Comparison of ENCODE assay signal across 8 cellular contexts in genomic region chr2:64562148-64562784, GRCh38. TPM values are rescaled to one million over a fixed set of nuclear protein-coding genes. Genes with fewer than 3 reads are reported as not detected.
DNase-seq lines count a peak whose midpoint lies in the region; ATAC-seq, FAIRE-seq and TF ChIP-seq lines count a peak whose summit lies in the region.

No MANE protein-coding gene starts in this region.

- ATAC-seq in HepG2 (peak; percentile 38; the same call in 1 of the 3 replicates), HG02981 (IDR thresholded peaks at IDR 0.05; ENCODE audit: unreplicated experiment) (no peak)

- no peak overlapping the region for H2AFZ ChIP-seq in HepG2 (ENCODE audit: low read length)

- no peaks in the 10 kb centered on the region for H4K20me1 ChIP-seq in HepG2 (ENCODE audit: insufficient read depth, low read length)

- WGBS in HepG2 (ENCODE audit: low lambda C conversion rate) = 95% methylated on average over 2 of the region's 2 CpGs
- 75% methylated on average over 2 of the region's 2 CpGs for WGBS in suprapubic skin

- no peak overlapping the region for H3K4me3 ChIP-seq in HepG2 (replicated peaks in 1 of 3; ENCODE audit: insufficient read depth in 1 of 3, low read depth in 2 of 3, low read length in 3 of 3)
- no peak overlapping the region for H3K4me3 ChIP-seq in suprapubic skin
- no peak overlapping the region for H3K4me3 ChIP-seq in MG63
- no peak overlapping the region for H3K4me3 ChIP-seq in effector memory CD4-positive, alpha-beta T cell (ENCODE audit: insufficient read depth, low read depth, low read length, poor library complexity, severe bottlenecking)

- TF ChIP-seq RAD21 in Ishikawa (IDR thresholded peaks at IDR 0.05; ENCODE audit: low read depth) (peak; percentile 43; the same call in 1 of the 2 replicates), HepG2 (CRISPR knock-in tag; IDR thresholded peaks at IDR 0.05) (no peak)

- no peak overlapping the region for H3K4me3 Mint-ChIP-seq in activated T-helper 2 cell treated with anti-CD3 and anti-CD28 coated beads, Interferon-gamma antibody, Interleukin-2, Interleukin-4, amounts not matched to agents 10 μg/mL and 5 μg/mL and 100 μg/mL, durations not matched to agents 14 hours and 24 hours and 36 hours (ENCODE audit: low read depth)

- in situ Hi-C loops in HepG2 (cut with HindIII; ENCODE audit: extremely low pct_ligation_motif_present, low pct_unique_long_range_greater_than_20kb) = loop anchor here (5.0 kb wide), 1 partner anchor 230 kb away; no protein-coding TSS in a partner anchor

- FAIRE-seq in HepG2 (lab: Jason Lieb, UNC) = no peak

- TF ChIP-seq CTCF in HepG2 (CRISPR knock-in tag; IDR thresholded peaks at IDR 0.05) (peak; percentile 48), suprapubic skin (IDR thresholded peaks at IDR 0.05) (no peak)

- H3K27me3 Mint-ChIP-seq in activated T-helper 2 cell treated with anti-CD3 and anti-CD28 coated beads, Interferon-gamma antibody, Interleukin-2, Interleukin-4, amounts not matched to agents 10 μg/mL and 5 μg/mL and 100 μg/mL, durations not matched to agents 14 hours and 24 hours and 36 hours (ENCODE audit: low read depth) = no peaks in the 10 kb centered on the region

- no peaks in the 10 kb centered on the region for H3K9me3 ChIP-seq in HepG2 (ENCODE audit: low read length)
- no peaks in the 10 kb centered on the region for H3K9me3 ChIP-seq in suprapubic skin
- no peaks in the 10 kb centered on the region for H3K9me3 ChIP-seq in MG63
- H3K9me3 ChIP-seq in effector memory CD4-positive, alpha-beta T cell (ENCODE audit: control insufficient read depth, low read length) = no peaks in the 10 kb centered on the region

- POLR2A ChIA-PET in HepG2 (lab: Yijun Ruan, JAX) = no interaction called here

- intact Hi-C loops in activated T-helper 2 cell treated with anti-CD3 and anti-CD28 coated beads, Interferon-gamma antibody, Interleukin-2, Interleukin-4, amounts not matched to agents 10 μg/mL and 5 μg/mL and 100 μg/mL, durations not matched to agents 14 hours and 24 hours and 36 hours (cut with micrococcal nuclease) = loop anchor here (1.0 kb wide), 2 partner anchors 40 to 231 kb away; no protein-coding TSS in a partner anchor
- intact Hi-C loops in HepG2 (cut with micrococcal nuclease; ENCODE audit: unreplicated experiment) = loop anchor here (1.0 to 5.0 kb wide), 3 partner anchors 40 to 515 kb away; no protein-coding TSS in a partner anchor

- H3K36me3 ChIP-seq in HepG2 (replicated peaks in 1 of 2; ENCODE audit: control insufficient read depth in 1 of 2, insufficient read depth in 2 of 2, low read length in 2 of 2) = peaks cover 0 to 1% of the 10 kb centered on the region in 2 experiments; a peak in 2 of 5 replicates
- H3K36me3 ChIP-seq in suprapubic skin = peaks cover 4% of the 10 kb centered on the region
- peaks cover 12% of the 10 kb centered on the region for H3K36me3 ChIP-seq in MG63
- no peaks in the 10 kb centered on the region for H3K36me3 ChIP-seq in effector memory CD4-positive, alpha-beta T cell (ENCODE audit: control insufficient read depth, insufficient read depth, low read length)

- CTCF ChIA-PET in HepG2 (lab: Yijun Ruan, JAX; ENCODE audit: low intra/inter-chr PET ratio, low total read pairs) = interaction anchor here (0.8 to 2.8 kb wide), 3 partner anchors 40 to 231 kb away, joined by 4 to 38 read pairs (median 5); partner anchors contain the start of gene AFTPH

- H3K79me2 ChIP-seq in HepG2 (ENCODE audit: insufficient read depth, low read length) = no peaks in the 10 kb centered on the region

- H3K36me3 Mint-ChIP-seq in activated T-helper 2 cell treated with anti-CD3 and anti-CD28 coated beads, Interferon-gamma antibody, Interleukin-2, Interleukin-4, amounts not matched to agents 10 μg/mL and 5 μg/mL and 100 μg/mL, durations not matched to agents 14 hours and 24 hours and 36 hours (ENCODE audit: low read depth) = peaks cover 19% of the 10 kb centered on the region

- no peak overlapping the region for H3K9ac ChIP-seq in HepG2 (ENCODE audit: insufficient read depth, low read depth, low read length)

- H3K4me1 ChIP-seq in HepG2 (ENCODE audit: insufficient read depth, low read length) (no peaks in the 10 kb centered on the region), suprapubic skin (peaks cover 11% of the 10 kb centered on the region)
- H3K4me1 ChIP-seq in effector memory CD4-positive, alpha-beta T cell (ENCODE audit: control insufficient read depth, insufficient read depth, low read length, poor library complexity, severe bottlenecking) = no peaks in the 10 kb centered on the region

- no peaks in the 10 kb centered on the region for H3K9me3 Mint-ChIP-seq in activated T-helper 2 cell treated with anti-CD3 and anti-CD28 coated beads, Interferon-gamma antibody, Interleukin-2, Interleukin-4, amounts not matched to agents 10 μg/mL and 5 μg/mL and 100 μg/mL, durations not matched to agents 14 hours and 24 hours and 36 hours

- H3K4me2 ChIP-seq in HepG2 (ENCODE audit: low read depth, low read length) = no peak overlapping the region

- DNase-seq in COR-L47 (lab: John Stamatoyannopoulos, UW) = peak; percentile 13
- no peak for DNase-seq in activated T-helper 2 cell treated with anti-CD3 and anti-CD28 coated beads, Interferon-gamma antibody, Interleukin-2, Interleukin-4, amounts not matched to agents 10 μg/mL and 5 μg/mL and 100 μg/mL, durations not matched to agents 14 hours and 24 hours and 36 hours (ENCODE audit: low spot score)
- peak; percentile 26 for DNase-seq in HepG2 (ENCODE audit: low spot score)
- DNase-seq in suprapubic skin (ENCODE audit: low spot score in 2 of 2) = no peak
- DNase-seq in MG63 = no peak
- no peak for DNase-seq in effector memory CD4-positive, alpha-beta T cell

- peaks cover 38% of the 10 kb centered on the region for H3K4me1 Mint-ChIP-seq in activated T-helper 2 cell treated with anti-CD3 and anti-CD28 coated beads, Interferon-gamma antibody, Interleukin-2, Interleukin-4, amounts not matched to agents 10 μg/mL and 5 μg/mL and 100 μg/mL, durations not matched to agents 14 hours and 24 hours and 36 hours (ENCODE audit: low read depth)

- TF ChIP-seq POLR2A in HepG2 (IDR thresholded peaks at IDR 0.05; ENCODE audit: insufficient read depth in 1 of 2, low read depth in 2 of 2, low read length in 2 of 2) (no peak), suprapubic skin (IDR thresholded peaks at IDR 0.05) (no peak)

- no TSS peak for BruUV-seq in HepG2 (replicated peaks; lab: Mats Ljungman, UMichigan)

- TF ChIP-seq EP300 in Ishikawa (IDR thresholded peaks at IDR 0.05; ENCODE audit: borderline replicate concordance) (no peak), HepG2 (IDR thresholded peaks at IDR 0.05; ENCODE audit: low read depth in 2 of 2, low read length in 2 of 2) (no peak), HepG2 (CRISPR knock-in tag; IDR thresholded peaks at IDR 0.05; ENCODE audit: borderline replicate concordance) (no peak), suprapubic skin (IDR thresholded peaks at IDR 0.05) (no peak)

- H3K27ac Mint-ChIP-seq in activated T-helper 2 cell treated with anti-CD3 and anti-CD28 coated beads, Interferon-gamma antibody, Interleukin-2, Interleukin-4, amounts not matched to agents 10 μg/mL and 5 μg/mL and 100 μg/mL, durations not matched to agents 14 hours and 24 hours and 36 hours = peak overlapping the region; percentile 28

- H3K27ac ChIP-seq in HepG2 (ENCODE audit: extremely low read length, insufficient read depth, low read length) = no peak overlapping the region
- H3K27ac ChIP-seq in suprapubic skin = no peak overlapping the region
- no peak overlapping the region for H3K27ac ChIP-seq in effector memory CD4-positive, alpha-beta T cell (ENCODE audit: insufficient read depth, low read length, poor library complexity, severe bottlenecking)

- no peaks in the 10 kb centered on the region for H3K27me3 ChIP-seq in HepG2 (ENCODE audit: control insufficient read depth in 1 of 2, insufficient read depth in 2 of 2, low read length in 2 of 2)
- H3K27me3 ChIP-seq in suprapubic skin = no peaks in the 10 kb centered on the region
- H3K27me3 ChIP-seq in MG63 = no peaks in the 10 kb centered on the region
- H3K27me3 ChIP-seq in effector memory CD4-positive, alpha-beta T cell (replicated peaks; ENCODE audit: control insufficient read depth, insufficient read depth, low read length, poor library complexity, severe bottlenecking) = no peaks in the 10 kb centered on the region

TF ChIP-seq in Ishikawa, 13 proteins besides CTCF, POLR2A, EP300 and RAD21 (continues in another document):
- no peak for TF ChIP-seq TEAD4 (IDR thresholded peaks at IDR 0.05)
- no peak for TF ChIP-seq TCF12 (IDR thresholded peaks at IDR 0.05; ENCODE audit: low read depth)

RNA-seq across cellular contexts. Expression of gene AFTPH, which starts 38.1 kb away (rescaled TPM):
- 34.6 and 36.6 TPM in 2 replicates for total RNA-seq in activated T-helper 2 cell treated with anti-CD3 and anti-CD28 coated beads, Interferon-gamma antibody, Interleukin-2, Interleukin-4, amounts not matched to agents 10 μg/mL and 5 μg/mL and 100 μg/mL, durations not matched to agents 14 hours and 24 hours and 36 hours
- total RNA-seq in HepG2 (2016; rRNA removed; fragmentation: Illumina TruSeq; extraction: Trizol) (36.8 and 45.9 TPM in 2 replicates), suprapubic skin (10 to 100 TPM; 49.1 to 64.3 (median 57.1) TPM)
- 17.9 and 21.2 TPM in 2 replicates for total RNA-seq in HepG2 (2016; cell fraction: cytosol; rRNA removed; fragmentation: Illumina TruSeq; extraction: Trizol; ENCODE audit: low read depth)
- total RNA-seq in HepG2 (2016; cell fraction: insoluble cytoplasmic fraction; rRNA removed; fragmentation: Illumina TruSeq; extraction: Trizol) = 36.6 and 50.6 TPM in 2 replicates
- 30.5 and 36.5 TPM in 2 replicates for total RNA-seq in HepG2 (2016; cell fraction: membrane; rRNA removed; fragmentation: Illumina TruSeq; extraction: Trizol)
- 27.4 and 31.1 TPM in 2 replicates for total RNA-seq in HepG2 (2016; cell fraction: nucleus; rRNA removed; fragmentation: Illumina TruSeq; extraction: Trizol)
- polyA plus RNA-seq in HepG2 (2011; rRNA removed) = 22.6 and 27.5 TPM in 2 replicates
- 12.5 and 16.4 TPM in 2 replicates for polyA plus RNA-seq in HepG2 (2011; cell fraction: cytosol; rRNA removed)
- polyA plus RNA-seq in HepG2 (2011; cell fraction: nucleus; rRNA removed) = 8.6 and 11.4 TPM in 2 replicates
- polyA plus RNA-seq in HepG2 (2012) = 19.6 and 29.6 TPM in 2 replicates
- polyA plus RNA-seq in HepG2 (2016; cell fraction: cytosol; fragmentation: Illumina TruSeq; extraction: Trizol; ENCODE audit: low read depth) = 3.8 and 5.1 TPM in 2 replicates
- polyA plus RNA-seq in HepG2 (2016; cell fraction: insoluble cytoplasmic fraction; fragmentation: Illumina TruSeq; extraction: Trizol; ENCODE audit: low read depth) = 41.1 and 41.2 TPM in 2 replicates
- 11.6 and 13.1 TPM in 2 replicates for polyA plus RNA-seq in HepG2 (2016; cell fraction: membrane; fragmentation: Illumina TruSeq; extraction: Trizol; ENCODE audit: low read depth)
- 35.6 and 37.0 TPM in 2 replicates for polyA plus RNA-seq in HepG2 (2016; cell fraction: nucleus; fragmentation: Illumina TruSeq; extraction: Trizol; ENCODE audit: insufficient read depth, low read depth)
- polyA minus RNA-seq in HepG2 (2011; rRNA and poly(A)+ RNA removed; ENCODE audit: low replicate concordance) = 9.2 and 13.7 TPM in 2 replicates
- polyA minus RNA-seq in HepG2 (2011; cell fraction: cytosol; rRNA and poly(A)+ RNA removed) = 16.5 and 19.2 TPM in 2 replicates
- polyA minus RNA-seq in HepG2 (2011; cell fraction: nucleus; rRNA and poly(A)+ RNA removed) = 36.2 and 39.9 TPM in 2 replicates
- total RNA-seq in MG63 (2014; rRNA removed; shearing (Covaris generic); ENCODE audit: low replicate concordance) = 16.0 and 18.5 TPM in 2 replicates

Comparison
In these comparisons a context has a peak if more than half of its experiments do, and no peak if none do; other contexts are left out.
1. DNase-seq: peak in COR-L47 (single experiment) and HepG2 (single experiment); none in activated T-helper 2 cell treated with anti-CD3 and anti-CD28 coated beads, Interferon-gamma antibody, Interleukin-2, Interleukin-4, amounts not matched to agents 10 μg/mL and 5 μg/mL and 100 μg/mL, durations not matched to agents 14 hours and 24 hours and 36 hours (single experiment), suprapubic skin (0 of 2), MG63 (single experiment) and effector memory CD4-positive, alpha-beta T cell (0 of 3).